8 cellular contexts compared by ENCODE assay signal in the genomic region with DNA sequence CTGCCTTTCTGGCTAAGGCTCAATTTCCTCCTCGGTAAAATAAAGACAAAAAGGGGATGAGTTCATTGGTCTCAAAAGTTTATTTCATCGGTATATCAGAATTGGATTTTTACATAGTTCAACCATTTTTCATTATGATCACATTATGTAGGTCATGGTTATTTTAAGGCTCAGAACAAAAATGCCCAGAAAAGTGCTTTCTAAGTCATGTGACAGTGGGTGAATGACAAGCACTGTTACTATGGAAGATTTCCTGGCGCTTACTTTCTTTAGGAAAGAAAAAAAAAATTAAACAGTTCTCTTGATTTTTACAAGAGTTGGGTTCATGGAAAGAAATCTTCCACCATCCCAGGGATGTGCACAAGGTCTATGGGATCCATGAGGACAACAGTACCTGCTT.
"Had no signal": no experiment of that assay in that cellular context is flagged by ENCODE, and none has a peak within 500 bp of the region (broad histone marks: within the 10 kb centered on the region; RNA-seq: fewer than 3 reads in every experiment).

No MANE protein-coding gene starts in this region.

- FAIRE-seq: G401.6, GM12878, GM12891, GM12892, GM18507, GM19239 had no signal

- DNase-seq: GDM1, GF-D8 had no signal

- H3K4me3 ChIP-seq: GM12878 had no signal

- ATAC-seq: GM12878 had no signal
